Comparison of ENCODE assay signal across 9 cellular contexts in the genomic region with DNA sequence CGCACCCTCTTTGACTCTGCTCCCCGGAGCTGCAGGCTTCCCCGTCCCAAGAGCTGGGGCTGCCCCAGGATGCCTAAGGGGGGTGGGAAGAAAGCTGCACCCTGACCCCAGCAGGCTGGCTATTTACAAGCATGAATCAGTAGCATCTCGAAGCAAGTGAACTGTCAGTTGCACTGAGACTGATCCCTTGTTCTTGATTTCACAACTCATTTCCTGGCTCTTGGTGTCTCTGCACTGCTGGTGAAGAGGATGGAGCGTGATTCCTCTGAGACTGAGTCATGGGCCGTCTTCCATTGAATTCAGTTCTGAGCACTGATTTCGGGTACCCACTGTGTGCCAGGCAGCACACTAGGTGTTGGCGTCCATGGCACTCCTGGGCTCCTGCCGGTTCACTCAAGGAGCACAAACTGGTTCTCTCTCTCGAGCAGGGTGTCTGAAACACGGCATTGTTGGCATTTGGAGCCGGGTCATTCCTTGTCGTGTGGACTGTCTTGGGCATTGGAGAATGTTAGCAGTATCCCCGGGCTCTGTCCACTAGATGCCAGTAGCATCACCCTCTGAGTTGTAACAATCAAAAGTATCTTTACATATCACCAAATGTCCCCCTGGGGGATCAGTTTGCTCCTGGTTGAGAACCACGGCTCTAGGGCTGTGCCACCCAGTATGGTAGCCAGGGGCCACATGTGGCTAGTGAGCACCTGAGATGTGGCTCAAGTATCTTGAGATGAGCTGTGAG.
DNase-seq lines count a peak whose midpoint lies in the region; ATAC-seq and TF ChIP-seq lines count a peak whose summit lies in the region.
"Had no signal": no experiment of that assay in that cellular context is flagged by ENCODE, and none has a peak within 500 bp of the region (broad histone marks: within the 10 kb centered on the region; RNA-seq: fewer than 3 reads in every experiment).

No MANE protein-coding gene starts in this region.

- peaks cover 16% of the 10 kb centered on the region for H3K4me1 Mint-ChIP-seq in chondrocyte (ENCODE audit: low read depth)
- peaks cover 17 to 55% (median 45%) of the 10 kb centered on the region in 4 donors for H3K4me1 Mint-ChIP-seq in naive thymus-derived CD8-positive, alpha-beta T cell

- ATAC-seq in naive thymus-derived CD8-positive, alpha-beta T cell, result no peak
- no peak for ATAC-seq in GM21825 (IDR thresholded peaks at IDR 0.05; ENCODE audit: unreplicated experiment)

- TF ChIP-seq CTCF in chondrocyte (IDR thresholded peaks at IDR 0.05), result peak; percentile 32

- H3K9me3 ChIP-seq in BLaER1 treated with 17β-estradiol and CSF1 and Interleukin-3, amounts not matched to agents 10 nM and 100 nM (replicated peaks in 1 of 11), result no peaks in the 10 kb centered on the region

- H3K4me1 ChIP-seq in BLaER1 treated with 17β-estradiol and CSF1 and Interleukin-3, amounts not matched to agents 10 nM and 100 nM, result peaks cover 25 to 87% (median 69%) of the 10 kb centered on the region in 10 experiments

- H3K9ac ChIP-seq in BLaER1 treated with 17β-estradiol and CSF1 and Interleukin-3, amounts not matched to agents 10 nM and 100 nM, result peak overlapping the region in 10 of 11 experiments; percentile 3 to 74 (median 65); a peak in 16 of 22 replicates

- H3K27me3 ChIP-seq in BLaER1 treated with 17β-estradiol and CSF1 and Interleukin-3, amounts not matched to agents 10 nM and 100 nM, result no peaks in the 10 kb centered on the region

- peak overlapping the region; percentile 59 to 95 (median 82) for H3K4me2 ChIP-seq in BLaER1 treated with 17β-estradiol and CSF1 and Interleukin-3, amounts not matched to agents 10 nM and 100 nM

- H3K9me3 Mint-ChIP-seq in chondrocyte (ENCODE audit: low read depth), result peaks cover 6% of the 10 kb centered on the region
- no peaks in the 10 kb centered on the region for H3K9me3 Mint-ChIP-seq in naive thymus-derived CD8-positive, alpha-beta T cell

- DNase-seq in MV-4-11 (lab: John Stamatoyannopoulos, UW) (peak; percentile 82), chondrocyte (ENCODE audit: low spot score) (no peak), activated gamma-delta T cell treated with Interleukin-2 at 50 U/mL for 16 hours (no peak), NCI-H748 treated with DMSO at 0.1 percent for 48 hours (lab: John Stamatoyannopoulos, UW) (no peak)
- no peak for DNase-seq in naive thymus-derived CD8-positive, alpha-beta T cell
- DNase-seq in stimulated activated naive CD4-positive, alpha-beta T cell (lab: John Stamatoyannopoulos, UW), result no peak
- DNase-seq: NCI-H187 had no signal

- peaks cover 6% of the 10 kb centered on the region for H3K36me3 Mint-ChIP-seq in chondrocyte (ENCODE audit: low read depth)
- peaks cover 0 to 7% (median 0%) of the 10 kb centered on the region in 3 donors for H3K36me3 Mint-ChIP-seq in naive thymus-derived CD8-positive, alpha-beta T cell

- H3K36me3 ChIP-seq in BLaER1 treated with 17β-estradiol and CSF1 and Interleukin-3, amounts not matched to agents 10 nM and 100 nM, result peaks cover 0 to 4% (median 0%) of the 10 kb centered on the region in 11 experiments; a peak in 2 of 22 replicates

- peak overlapping the region in 10 of 11 experiments; percentile 33 to 87 (median 83); a peak in 19 of 22 replicates for H3K27ac ChIP-seq in BLaER1 treated with 17β-estradiol and CSF1 and Interleukin-3, amounts not matched to agents 10 nM and 100 nM

- peaks cover 0 to 26% (median 0%) of the 10 kb centered on the region in 11 experiments; a peak in 4 of 22 replicates for H4K20me1 ChIP-seq in BLaER1 treated with 17β-estradiol and CSF1 and Interleukin-3, amounts not matched to agents 10 nM and 100 nM

- peak overlapping the region in 5 of 10 experiments; percentile 11 to 51 (median 30); a peak in 7 of 20 replicates for H3K4me3 ChIP-seq in BLaER1 treated with 17β-estradiol and CSF1 and Interleukin-3, amounts not matched to agents 10 nM and 100 nM

- POLR2A ChIA-PET in naive thymus-derived CD8-positive, alpha-beta T cell (lab: Charles Lee), result interaction anchor here (1.3 kb wide), 1 partner anchor 494 kb away, joined by 3 read pairs; the partner anchor contains the start of gene ATXN3

- H3K27ac Mint-ChIP-seq in chondrocyte (ENCODE audit: unreplicated experiment), result peak overlapping the region; percentile 24
- H3K27ac Mint-ChIP-seq in naive thymus-derived CD8-positive, alpha-beta T cell, result peak overlapping the region in 6 of 10 donors; percentile 19 to 63 (median 46)

- H3K27me3 Mint-ChIP-seq in chondrocyte (ENCODE audit: low read depth), result no peaks in the 10 kb centered on the region
- H3K27me3 Mint-ChIP-seq in naive thymus-derived CD8-positive, alpha-beta T cell, result no peaks in the 10 kb centered on the region

- H3K4me3 Mint-ChIP-seq in chondrocyte (ENCODE audit: unreplicated experiment), result no peak overlapping the region
- H3K4me3 Mint-ChIP-seq in naive thymus-derived CD8-positive, alpha-beta T cell, result peak overlapping the region in 2 of 10 donors; percentile 15 to 27
